ENCODE assay signal across 28 cellular contexts in genomic region chr4:128538111-128538882, GRCh38.
DNase-seq lines count a peak whose midpoint lies in the region; ATAC-seq, FAIRE-seq and TF ChIP-seq lines count a peak whose summit lies in the region.
"Had no signal": no experiment of that assay in that cellular context is flagged by ENCODE, and none has a peak within 500 bp of the region (broad histone marks: within the 10 kb centered on the region; RNA-seq: fewer than 3 reads in every experiment).

No MANE protein-coding gene starts in this region.

- H3K4me1 ChIP-seq in right cardiac atrium (ENCODE audit: control insufficient read depth, insufficient read depth, low read length) (peaks cover 2% of the 10 kb centered on the region), heart right ventricle (peaks cover 0 to 20% (median 0%) of the 10 kb centered on the region in 9 donors)

- 91% methylated on average over 13 of the region's 13 CpGs for whole genome bisulfite sequencing in right cardiac atrium
- WGBS in heart right ventricle, 2 donors, result 91% methylated on average over 13 of the region's 13 CpGs

- no peak overlapping the region for H3K4me3 Mint-ChIP-seq in type B pancreatic cell
- H3K4me3 Mint-ChIP-seq: CD4-positive, alpha-beta T cell had no signal

- peak; percentile 70 for FAIRE-seq in bronchial epithelial cell (lab: Jason Lieb, UNC)
- FAIRE-seq: D721Med, GM12878 had no signal

- no peak overlapping the region for H3K27ac ChIP-seq in right cardiac atrium (ENCODE audit: low read length)
- H3K27ac ChIP-seq in heart right ventricle, result no peak overlapping the region
- H3K27ac ChIP-seq: BLaER1 treated with 17β-estradiol and CSF1 and Interleukin-3, amounts not matched to agents 10 nM and 100 nM; HL-60; PC-9; SJSA1 had no signal

- no peaks in the 10 kb centered on the region for H3K36me3 ChIP-seq in heart right ventricle
- no peaks in the 10 kb centered on the region for H3K36me3 ChIP-seq in bronchial epithelial cell (ENCODE audit: control insufficient read depth, insufficient read depth, low read length)
- H3K36me3 ChIP-seq: BLaER1 treated with 17β-estradiol and CSF1 and Interleukin-3, amounts not matched to agents 10 nM and 100 nM; SJSA1 had no signal

- H3K4me1 Mint-ChIP-seq in type B pancreatic cell (ENCODE audit: unreplicated experiment), result peaks cover 7% of the 10 kb centered on the region

- no peaks in the 10 kb centered on the region for H3K27me3 Mint-ChIP-seq in type B pancreatic cell

- intact Hi-C loops in right cardiac atrium (cut with DNase I), result no loop called here
- intact Hi-C loops in heart right ventricle (cut with DNase I), result no loop called here

- H3K36me3 Mint-ChIP-seq in type B pancreatic cell, result no peaks in the 10 kb centered on the region

- ATAC-seq in right cardiac atrium (peak; percentile 26 to 38), heart right ventricle (no peak), GM18867 (IDR thresholded peaks at IDR 0.05; ENCODE audit: unreplicated experiment) (no peak)
- ATAC-seq: GM12878, HCT116 had no signal

- no peak overlapping the region for H3K4me3 ChIP-seq in right cardiac atrium (ENCODE audit: low read length)
- H3K4me3 ChIP-seq in heart right ventricle, result no peak overlapping the region
- no peak overlapping the region for H3K4me3 ChIP-seq in bronchial epithelial cell (ENCODE audit: low read depth, low read length)
- H3K4me3 ChIP-seq: BLaER1 treated with 17β-estradiol and CSF1 and Interleukin-3, amounts not matched to agents 10 nM and 100 nM; GM12878; PC-9; SJSA1 had no signal

- peak overlapping the region; percentile 52 for H3K27ac Mint-ChIP-seq in type B pancreatic cell
- H3K27ac Mint-ChIP-seq: CD4-positive, alpha-beta T cell had no signal

- DNase-seq in right cardiac atrium (no peak), heart right ventricle (no peak), bronchial epithelial cell (ENCODE audit: low read depth) (peak; percentile 23), fibroblast of peridontal ligament (ENCODE audit: extremely low read depth) (peak; percentile 44), type B pancreatic cell (ENCODE audit: extremely low spot score, unreplicated experiment) (no peak), NCI-H2196 treated with DMSO at 0.1 percent for 48 hours (lab: John Stamatoyannopoulos, UW; ENCODE audit: unreplicated experiment) (no peak), putamen (ENCODE audit: low spot score) (no peak)
- DNase-seq: AML-193; CD4-positive, alpha-beta T cell; EL; GDM1; NCI-H1092; NCI-H1417 treated with DMSO at 0.1 percent for 48 hours; NCI-H1694 treated with DMSO at 0.1 percent for 48 hours; NCI-H2081; NCI-H345; NCI-H524 treated with DMSO at 0.1 percent for 48 hours; NCI-H82; NK-92 treated with Interleukin-12 subunit alpha and Interleukin-12 subunit beta, amount 100 ng/mL, for 24 hours; Right ventricle myocardium superior had no signal

- no peaks in the 10 kb centered on the region for H3K9me3 ChIP-seq in right cardiac atrium (ENCODE audit: control insufficient read depth, low read length)
- no peaks in the 10 kb centered on the region for H3K9me3 ChIP-seq in heart right ventricle
- H3K9me3 ChIP-seq: SJSA1 had no signal

- peaks cover 5% of the 10 kb centered on the region for H3K9me3 Mint-ChIP-seq in type B pancreatic cell
- H3K9me3 Mint-ChIP-seq: CD4-positive, alpha-beta T cell had no signal

- no peak for TF ChIP-seq CTCF in heart right ventricle (IDR thresholded peaks at IDR 0.05)
- no peak for TF ChIP-seq CTCF in bronchial epithelial cell (IDR thresholded peaks at IDR 0.05; ENCODE audit: insufficient read depth, low read length, severe bottlenecking)
- TF ChIP-seq CTCF in type B pancreatic cell (conservative IDR thresholded peaks at IDR 0.05), result no peak

- no peaks in the 10 kb centered on the region for H3K27me3 ChIP-seq in right cardiac atrium (ENCODE audit: control insufficient read depth, insufficient read depth)
- no peaks in the 10 kb centered on the region for H3K27me3 ChIP-seq in heart right ventricle
- H3K27me3 ChIP-seq in bronchial epithelial cell (ENCODE audit: control insufficient read depth, insufficient read depth, low read length), result no peaks in the 10 kb centered on the region
- H3K27me3 ChIP-seq: BLaER1 treated with 17β-estradiol and CSF1 and Interleukin-3, amounts not matched to agents 10 nM and 100 nM; SJSA1 had no signal

Comparison
In these comparisons a context has a peak if more than half of its experiments do, and no peak if none do; other contexts are left out.
1. ATAC-seq: peak in right cardiac atrium (2 of 2); none in heart right ventricle (0 of 8) and GM18867 (single experiment).
2. DNase-seq: peak in bronchial epithelial cell (single experiment) and fibroblast of peridontal ligament (single experiment); none in right cardiac atrium (0 of 3), heart right ventricle (0 of 2), type B pancreatic cell (single experiment), NCI-H2196 treated with DMSO at 0.1 percent for 48 hours (single experiment) and putamen (single experiment).